ENCODE assay signal across 10 cellular contexts in genomic region chr16:84976644-84977400, GRCh38. TPM values are rescaled to one million over a fixed set of nuclear protein-coding genes. Genes with fewer than 3 reads are reported as not detected.
DNase-seq lines count a peak whose midpoint lies in the region; ATAC-seq and TF ChIP-seq lines count a peak whose summit lies in the region.
"Had no signal": no experiment of that assay in that cellular context is flagged by ENCODE, and none has a peak within 500 bp of the region (broad histone marks: within the 10 kb centered on the region; RNA-seq: fewer than 3 reads in every experiment).

No MANE protein-coding gene starts in this region.

- TF ChIP-seq POLR2A in vagina (IDR thresholded peaks at IDR 0.05), result no peak

- POLR2A ChIA-PET in RWPE1 (lab: Yijun Ruan, JAX; ENCODE audit: low non-redundant PET), result no interaction called here

- ATAC-seq in lung (ENCODE audit: insufficient read depth, low FRiP score) (peak; percentile 42), HG02763 (IDR thresholded peaks at IDR 0.05; ENCODE audit: unreplicated experiment) (no peak), HG03460 (IDR thresholded peaks at IDR 0.05; ENCODE audit: unreplicated experiment) (no peak)

- no peak overlapping the region for H3K4me3 ChIP-seq in lung
- no peak overlapping the region for H3K4me3 ChIP-seq in vagina
- H3K4me3 ChIP-seq: right lobe of liver had no signal

- H3K27ac ChIP-seq in RWPE1 (0 out of 2 replicates have a peak overlapping the region, but pooled peaks have one; percentile 2), lung (ENCODE audit: low read depth in 1 of 2, low read length in 1 of 2) (peak overlapping the region in 1 of 2 donors; percentile 29), vagina (no peak overlapping the region)
- H3K27ac ChIP-seq: right lobe of liver had no signal

- intact Hi-C loops in vagina (cut with DNase I), result no loop called here

- H3K36me3 ChIP-seq in lung (ENCODE audit: control insufficient read depth in 2 of 2, insufficient read depth in 2 of 2, low read length in 2 of 2) (peaks cover 24 to 36% of the 10 kb centered on the region in 2 donors), vagina (peaks cover 0 to 64% of the 10 kb centered on the region in 2 donors)

- TF ChIP-seq CTCF in RWPE1 (conservative IDR thresholded peaks at IDR 0.05; ENCODE audit: low read depth) (no peak), lung (IDR thresholded peaks at IDR 0.05; ENCODE audit: control extremely low read depth, extremely low read depth) (no peak), vagina (IDR thresholded peaks at IDR 0.05) (no peak)

- no peaks in the 10 kb centered on the region for H3K9me3 ChIP-seq in lung (ENCODE audit: control insufficient read depth in 2 of 2, insufficient read depth in 1 of 2, low read length in 1 of 2)
- H3K9me3 ChIP-seq in vagina, result no peaks in the 10 kb centered on the region
- H3K9me3 ChIP-seq: right lobe of liver had no signal

- CTCF ChIA-PET in RWPE1 (lab: Yijun Ruan, JAX), result interaction anchor here (0.6 kb wide), 2 partner anchors 11 to 215 kb away, joined by 3 to 6 read pairs; no protein-coding TSS in a partner anchor

- H3K27me3 ChIP-seq in lung (ENCODE audit: control insufficient read depth, insufficient read depth) (no peaks in the 10 kb centered on the region), vagina (no peaks in the 10 kb centered on the region)
- H3K27me3 ChIP-seq: right lobe of liver had no signal

- DNase-seq in RWPE1 (ENCODE audit: low spot score) (no peak), dermis blood vessel endothelial cell (peak; percentile 70), lung (ENCODE audit: low spot score) (peak; percentile 84), superior temporal gyrus (ENCODE audit: extremely low spot score) (peak; percentile 52), vagina (ENCODE audit: extremely low spot score in 2 of 2) (no peak)
- DNase-seq: activated CD4-positive, alpha-beta T cell treated with anti-CD3 and anti-CD28 coated beads for 4 hours; right lobe of liver; SW 1271 had no signal

- H3K4me1 ChIP-seq in lung (ENCODE audit: control insufficient read depth in 2 of 2, insufficient read depth in 2 of 2, low read length in 2 of 2), result peaks cover 0 to 9% of the 10 kb centered on the region in 2 donors
- H3K4me1 ChIP-seq in vagina, result peaks cover 9% of the 10 kb centered on the region

- WGBS in lung, 2 donors, result 62 to 71% methylated on average over 17 of the region's 17 CpGs

RNA-seq across cellular contexts. Expression of gene ZDHHC7, which starts 34.5 kb away (rescaled TPM):
- 61.6 and 63.6 TPM in 2 replicates for total RNA-seq in dermis blood vessel endothelial cell
- 10 to 100 TPM; 51.7 to 61.1 TPM for total RNA-seq in lung
- polyA plus RNA-seq in lung, result 10 to 100 TPM; 23.6 to 39.1 TPM
- 37.3 TPM for total RNA-seq in vagina

RNA-seq across cellular contexts. Expression of gene KIAA0513, which starts 50.8 kb away (rescaled TPM):
- 19.9 and 26.1 TPM in 2 replicates for total RNA-seq in dermis blood vessel endothelial cell
- total RNA-seq in lung, result 10 to 100 TPM; 12.8 to 23.5 TPM
- polyA plus RNA-seq in lung, result 10 to 100 TPM; 10.4 to 11.2 TPM
- total RNA-seq in vagina, result 26.8 TPM

Comparison
In these comparisons a context has a peak if more than half of its experiments do, and no peak if none do; other contexts are left out.
1. DNase-seq: peak in dermis blood vessel endothelial cell (single experiment), lung (single experiment) and superior temporal gyrus (single experiment); none in RWPE1 (single experiment) and vagina (0 of 2).